In the genomic region with DNA sequence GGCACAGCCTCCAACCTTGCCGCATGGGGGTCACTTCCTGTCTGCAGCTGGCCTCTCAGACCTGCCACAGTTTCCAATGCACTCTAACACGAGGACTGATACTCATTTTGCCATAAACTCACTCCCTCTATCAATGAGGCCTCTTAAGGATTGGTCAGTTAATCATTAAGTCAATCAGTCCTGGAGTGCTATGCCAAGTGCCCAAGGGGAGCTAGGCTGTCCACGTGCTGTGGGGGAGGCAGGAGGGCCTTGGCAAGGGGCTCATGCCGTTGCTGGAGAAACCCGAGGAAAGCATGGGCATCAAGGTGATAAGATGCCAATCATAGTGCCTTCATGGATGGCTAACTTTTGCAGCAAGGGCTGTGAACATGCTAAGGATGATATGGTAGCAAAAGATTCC, we compare ENCODE assay signal across 16 cellular contexts. TPM values are rescaled to one million over a fixed set of nuclear protein-coding genes. Genes with fewer than 3 reads are reported as not detected.
DNase-seq lines count a peak whose midpoint lies in the region; ATAC-seq, FAIRE-seq and TF ChIP-seq lines count a peak whose summit lies in the region.
"Had no signal": no experiment of that assay in that cellular context is flagged by ENCODE, and none has a peak within 500 bp of the region (broad histone marks: within the 10 kb centered on the region; RNA-seq: fewer than 3 reads in every experiment).

No MANE protein-coding gene starts in this region.

- TF ChIP-seq CTCF in K562 (IDR thresholded peaks at IDR 0.05 in 2 of 3, conservative IDR thresholded peaks at IDR 0.05 in 1 of 3; ENCODE audit: insufficient read depth in 2 of 3, low read depth in 1 of 3, low read length in 3 of 3) (no peak), lower lobe of right lung (IDR thresholded peaks at IDR 0.05) (no peak)

- POLR2A ChIA-PET in K562 (lab: Yijun Ruan, JAX) = no interaction called here

- H3K9me3 ChIP-seq in GM23248 (ENCODE audit: low read depth) = no peaks in the 10 kb centered on the region
- H3K9me3 ChIP-seq in K562 (replicated peaks; ENCODE audit: control insufficient read depth, insufficient read depth, low read depth, low read length) = no peaks in the 10 kb centered on the region
- H3K9me3 ChIP-seq in lower lobe of right lung = no peaks in the 10 kb centered on the region
- H3K9me3 ChIP-seq in small intestine (ENCODE audit: control insufficient read depth, low read depth) = no peaks in the 10 kb centered on the region
- H3K9me3 ChIP-seq: left ventricle myocardium inferior had no signal

- no peak overlapping the region for H3K27ac ChIP-seq in GM23248
- no peak overlapping the region for H3K27ac ChIP-seq in K562 (ENCODE audit: extremely low read depth, low read depth, low read length)
- peak overlapping the region; percentile 18 for H3K27ac ChIP-seq in lower lobe of right lung
- peak overlapping the region in 1 of 2 donors; percentile 43 for H3K27ac ChIP-seq in small intestine (ENCODE audit: low read depth in 1 of 2, low read length in 1 of 2)
- H3K27ac ChIP-seq: left ventricle myocardium inferior, parathyroid adenoma had no signal

- H3K4me1 ChIP-seq in GM23248 (ENCODE audit: insufficient read depth) (peaks cover 33% of the 10 kb centered on the region), K562 (replicated peaks in 1 of 2; ENCODE audit: control insufficient read depth in 2 of 2, insufficient read depth in 2 of 2, low read length in 2 of 2) (peaks cover 38 to 41% of the 10 kb centered on the region in 2 experiments), lower lobe of right lung (peaks cover 10% of the 10 kb centered on the region), small intestine (ENCODE audit: control insufficient read depth in 2 of 2, insufficient read depth in 1 of 2, low read depth in 1 of 2, low read length in 1 of 2) (peaks cover 0 to 9% of the 10 kb centered on the region in 2 donors)

- no peaks in the 10 kb centered on the region for H4K20me1 ChIP-seq in GM23248 (ENCODE audit: insufficient read depth)
- H4K20me1 ChIP-seq in K562 (replicated peaks; ENCODE audit: control insufficient read depth, insufficient read depth, low read length) = no peaks in the 10 kb centered on the region

- H3K36me3 ChIP-seq in GM23248 (ENCODE audit: low read depth) = no peaks in the 10 kb centered on the region; the same call in 1 of the 2 replicates
- H3K36me3 ChIP-seq in K562 (ENCODE audit: control insufficient read depth, insufficient read depth, low read length) = peaks cover 18% of the 10 kb centered on the region; the same call in 1 of the 3 replicates
- peaks cover 2% of the 10 kb centered on the region for H3K36me3 ChIP-seq in lower lobe of right lung
- H3K36me3 ChIP-seq in small intestine (ENCODE audit: control insufficient read depth in 2 of 2, insufficient read depth in 2 of 2, low read length in 2 of 2) = no peaks in the 10 kb centered on the region

- TF ChIP-seq EP300 in K562 (IDR thresholded peaks at IDR 0.05; ENCODE audit: low read length) = no peak

- no peak for TF ChIP-seq RAD21 in K562 (CRISPR knock-in tag; conservative IDR thresholded peaks at IDR 0.05 in 1 of 2, IDR thresholded peaks at IDR 0.05 in 1 of 2)

- H3K4me3 ChIP-seq in GM23248 = no peak overlapping the region
- no peak overlapping the region for H3K4me3 ChIP-seq in K562
- no peak overlapping the region for H3K4me3 ChIP-seq in lower lobe of right lung
- no peak overlapping the region for H3K4me3 ChIP-seq in small intestine (ENCODE audit: low read depth in 1 of 2, low read length in 2 of 2)
- H3K4me3 ChIP-seq: left ventricle myocardium inferior had no signal

- H3K9ac ChIP-seq in GM23248 (no peak overlapping the region), K562 (ENCODE audit: insufficient read depth in 1 of 2, low read depth in 2 of 2, low read length in 2 of 2) (peak overlapping the region; percentile 4 to 50; a peak in 1 of 4 replicates)
- H3K9ac ChIP-seq: parathyroid adenoma had no signal

- DNase-seq in GM23248 (no peak), K562 (ENCODE audit: extremely low read depth in 1 of 4, low spot score in 3 of 4) (no peak), lower lobe of right lung (no peak), small intestine (peak; percentile 19), G401 (ENCODE audit: low spot score) (no peak), NCI-H1694 treated with DMSO at 0.1 percent for 48 hours (lab: John Stamatoyannopoulos, UW) (no peak)
- no peak for DNase-seq in stimulated activated CD4-positive, alpha-beta T cell treated with anti-CD3 and anti-CD28 coated beads, Interleukin-1b, Interleukin-23, amount 100 ng/mL, for 48 hours
- DNase-seq: activated T-cell treated with anti-CD3 and anti-CD28 coated beads, Interleukin-2, amount 50 U/mL, for 48 hours; left ventricle myocardium inferior; NCI-H187 treated with DMSO at 0.1 percent for 48 hours; NCI-H69 had no signal

- intact Hi-C loops in K562 (cut with micrococcal nuclease) (no loop called here), lower lobe of right lung (cut with DNase I) (no loop called here)

- 52 to 63% methylated on average over 5 of the region's 5 CpGs for WGBS in GM23248 (ENCODE audit: low coverage in 1 of 2, low lambda C conversion rate in 2 of 2, missing lambda C conversion rate in 2 of 2), 2 experiments
- 29% methylated on average over 5 of the region's 5 CpGs for WGBS in K562 (ENCODE audit: insufficient coverage, low coverage, missing lambda C conversion rate)
- 15 to 49% (median 23%) methylated on average over 5 of the region's 5 CpGs for WGBS in small intestine, 3 donors

- no peak for TF ChIP-seq POLR2A in K562 (conservative IDR thresholded peaks at IDR 0.05)

- H3K9me2 ChIP-seq in GM23248 (ENCODE audit: insufficient read depth) = no peaks in the 10 kb centered on the region

- CTCF ChIA-PET in K562 (lab: Yijun Ruan, JAX; ENCODE audit: low intra/inter-chr PET ratio) = no interaction called here

- H3K79me2 ChIP-seq in GM23248 (ENCODE audit: insufficient read depth) (peaks cover 27% of the 10 kb centered on the region), K562 (ENCODE audit: control insufficient read depth, insufficient read depth, low read length) (peaks cover 31% of the 10 kb centered on the region)
- H3K79me2 ChIP-seq: parathyroid adenoma had no signal

- no peaks in the 10 kb centered on the region for H3K27me3 ChIP-seq in GM23248 (replicated peaks; ENCODE audit: insufficient read depth)
- no peaks in the 10 kb centered on the region for H3K27me3 ChIP-seq in K562 (ENCODE audit: control insufficient read depth in 2 of 2, insufficient read depth in 2 of 2, low read length in 2 of 2)
- no peaks in the 10 kb centered on the region for H3K27me3 ChIP-seq in lower lobe of right lung (ENCODE audit: low read depth)
- H3K27me3 ChIP-seq in small intestine (ENCODE audit: control insufficient read depth in 2 of 2, insufficient read depth in 2 of 2, low read length in 2 of 2) = no peaks in the 10 kb centered on the region

- H2AFZ ChIP-seq in GM23248 (peak overlapping the region; percentile 36; the same call in 1 of the 2 replicates), K562 (ENCODE audit: low read depth, low read length) (peak overlapping the region; percentile 51)
- H2AFZ ChIP-seq: parathyroid adenoma had no signal

- no peaks in the 10 kb centered on the region for H3K9me1 ChIP-seq in K562 (ENCODE audit: control insufficient read depth, insufficient read depth, low read length)

- H3K4me2 ChIP-seq in GM23248 (ENCODE audit: unreplicated experiment) = no peak overlapping the region
- peak overlapping the region; percentile 35 for H3K4me2 ChIP-seq in K562 (ENCODE audit: insufficient read depth, low read length)

- in situ Hi-C loops in GM23248 (cut with MboI) (loop anchor here (25.0 kb wide), 1 partner anchor 904 kb away; the partner anchor contains the start of gene POLR1E), K562 (cut with MboI) (no loop called here), G401 (cut with HindIII; ENCODE audit: low sequenced_read_pairs) (no loop called here)

- no TSS peak for BruUV-seq in K562 (replicated peaks; lab: Mats Ljungman, UMichigan)

- FAIRE-seq in K562 (lab: Jason Lieb, UNC) (no peak), small intestine (lab: Jason Lieb, UNC) (no peak)
- FAIRE-seq: bronchial epithelial cell, endometrium had no signal

- ATAC-seq in K562 = no peak
- ATAC-seq in lower lobe of right lung = no peak
- ATAC-seq in GM18870 (IDR thresholded peaks at IDR 0.05; ENCODE audit: unreplicated experiment) = no peak
- ATAC-seq: Panc1 had no signal

- H3F3A ChIP-seq in GM23248 (ENCODE audit: insufficient read depth) = peaks cover 23% of the 10 kb centered on the region

RNA-seq across cellular contexts. Expression of gene ALDH1B1, which starts 1.7 kb away (rescaled TPM):
- total RNA-seq in GM23248 (2014; rRNA removed; shearing (Covaris generic)) = 25.7 and 26.9 TPM in 2 replicates
- polyA plus RNA-seq in GM23248 (2016; fragmentation: Nextera tagmentation; extraction: Ambion mirVana) = 39.4 and 39.5 TPM in 2 replicates
- 16.1 and 24.5 TPM in 2 replicates for total RNA-seq in K562 (2011; cell fraction: chromatin; rRNA removed; ENCODE audit: low replicate concordance)
- total RNA-seq in K562 (2011; cell fraction: nucleolus; rRNA removed) = 19.7 and 24.8 TPM in 2 replicates
- 16.6 and 20.7 TPM in 2 replicates for total RNA-seq in K562 (2011; cell fraction: nucleoplasm; rRNA removed)
- total RNA-seq in K562 (2014; rRNA removed) = 24.1 and 37.6 TPM in 2 replicates
- 29.5 and 33.6 TPM in 2 replicates for total RNA-seq in K562 (2014; rRNA removed; fragmentation: Illumina TruSeq; extraction: Trizol)
- total RNA-seq in K562 (2015; rRNA removed; fragmentation: Illumina TruSeq; extraction: Trizol) = 39.2 and 41.0 TPM in 2 replicates
- 44.8 and 46.3 TPM in 2 replicates for total RNA-seq in K562 (2021)
- polyA plus RNA-seq in K562 (2011; rRNA removed) = 27.4 and 30.8 TPM in 2 replicates
- 25.5 and 37.7 TPM in 2 replicates for polyA plus RNA-seq in K562 (2011; cell fraction: cytosol; rRNA removed)
- polyA plus RNA-seq in K562 (2011; cell fraction: nucleus; rRNA removed) = 10.3 and 12.1 TPM in 2 replicates
- polyA plus RNA-seq in K562 (2012) = 19.7 and 39.1 TPM in 2 replicates
- polyA plus RNA-seq in K562 (2014; fragmentation: Illumina TruSeq; extraction: Trizol) = 46.5 and 51.6 TPM in 2 replicates
- polyA plus RNA-seq in K562 (2014; fragmentation: Nextera tagmentation; extraction: Ambion mirVana) = 10 to 100 TPM in 1 of 2 experiments, 1 to 10 TPM in 1; 8.6 to 12.7 TPM
- 22.4 and 27.7 TPM in 2 replicates for polyA plus RNA-seq in K562 (2014; rRNA removed)
- 50.6 and 57.9 TPM in 2 replicates for polyA minus RNA-seq in K562 (2011; rRNA and poly(A)+ RNA removed)
- 47.5 and 49.1 TPM in 2 replicates for polyA minus RNA-seq in K562 (2011; cell fraction: cytosol; rRNA and poly(A)+ RNA removed)
- polyA minus RNA-seq in K562 (2011; cell fraction: nucleus; rRNA and poly(A)+ RNA removed) = 10.2 and 12.7 TPM in 2 replicates
- 10.8 TPM for total RNA-seq in lower lobe of right lung
- 10 to 100 TPM in 1 of 3 donors, 1 to 10 TPM in 2; 4.2 to 60.9 (median 6.8) TPM for polyA plus RNA-seq in small intestine
- 61.8 and 87.4 TPM in 2 replicates for total RNA-seq in G401 (2014; rRNA removed; shearing (Covaris generic))

RNA-seq across cellular contexts. Expression of gene IGFBPL1, which starts 33.4 kb away (rescaled TPM):
- 0.76 TPM in 1 of 2 replicates, not detected in the other for total RNA-seq in GM23248 (2014; rRNA removed; shearing (Covaris generic))
- polyA plus RNA-seq in GM23248 (2016; fragmentation: Nextera tagmentation; extraction: Ambion mirVana) (0.34 and 0.35 TPM in 2 replicates), K562 (2011; rRNA removed) (not detected in 2 replicates), K562 (2014; fragmentation: Illumina TruSeq; extraction: Trizol) (not detected in 2 replicates), K562 (2014; fragmentation: Nextera tagmentation; extraction: Ambion mirVana) (not detected), K562 (2014; rRNA removed) (not detected in 2 replicates), small intestine (under 1 TPM in 1 of 3 donors, not detected in 2; 0.95 TPM)
- not detected in 2 replicates for total RNA-seq in K562 (2011; cell fraction: chromatin; rRNA removed; ENCODE audit: low replicate concordance)
- total RNA-seq in K562 (2011; cell fraction: nucleolus; rRNA removed) = not detected in 2 replicates
- total RNA-seq in K562 (2011; cell fraction: nucleoplasm; rRNA removed) = not detected in 2 replicates
- total RNA-seq in K562 (2014; rRNA removed) (not detected in 2 replicates), K562 (2014; rRNA removed; fragmentation: Illumina TruSeq; extraction: Trizol) (not detected in 2 replicates), K562 (2015; rRNA removed; fragmentation: Illumina TruSeq; extraction: Trizol) (not detected in 2 replicates), K562 (2021) (not detected in 2 replicates), lower lobe of right lung (0.35 TPM)
- polyA plus RNA-seq in K562 (2011; cell fraction: cytosol; rRNA removed) = not detected in 2 replicates
- polyA plus RNA-seq in K562 (2011; cell fraction: nucleus; rRNA removed) = not detected in 2 replicates
- polyA plus RNA-seq in K562 (2012) = not detected in 2 replicates
- not detected in 2 replicates for polyA minus RNA-seq in K562 (2011; rRNA and poly(A)+ RNA removed)
- polyA minus RNA-seq in K562 (2011; cell fraction: cytosol; rRNA and poly(A)+ RNA removed) = not detected in 2 replicates
- polyA minus RNA-seq in K562 (2011; cell fraction: nucleus; rRNA and poly(A)+ RNA removed) = not detected in 2 replicates
- total RNA-seq in G401 (2014; rRNA removed; shearing (Covaris generic)) = 1.3 TPM in 1 of 2 replicates, not detected in the other
- total RNA-seq: bronchial epithelial cell, left ventricle myocardium inferior had no signal
